ENCODE assay signal across 17 cellular contexts in genomic region chr1:39333296-39333695, GRCh38.
DNase-seq lines count a peak whose midpoint lies in the region; ATAC-seq, FAIRE-seq and TF ChIP-seq lines count a peak whose summit lies in the region.
"Had no signal": no experiment of that assay in that cellular context is flagged by ENCODE, and none has a peak within 500 bp of the region (broad histone marks: within the 10 kb centered on the region; RNA-seq: fewer than 3 reads in every experiment).

No MANE protein-coding gene starts in this region.

- peaks cover 73 to 85% of the 10 kb centered on the region in 2 donors for H3K4me1 Mint-ChIP-seq in immature natural killer cell
- H3K4me1 Mint-ChIP-seq: B cell, nephron had no signal

- peaks cover 0 to 56% (median 43%) of the 10 kb centered on the region in 3 donors for H3K36me3 Mint-ChIP-seq in immature natural killer cell

- no peaks in the 10 kb centered on the region for H3K79me2 ChIP-seq in HepG2 (ENCODE audit: insufficient read depth, low read length)

- no peak for DNase-seq in right lobe of liver
- DNase-seq in HepG2 (ENCODE audit: low spot score), result no peak
- DNase-seq in amniotic epithelial cell (ENCODE audit: low read depth), result peak; percentile 83
- DNase-seq in immature natural killer cell, result no peak
- peak; percentile 66 to 67 for DNase-seq in thyroid gland
- DNase-seq in NCI-H82 (lab: John Stamatoyannopoulos, UW), result no peak
- no peak for DNase-seq in coronary artery (ENCODE audit: low spot score)
- DNase-seq in left ventricle myocardium superior, result no peak
- DNase-seq: colonic mucosa, NCI-H1048, NCI-H748 treated with DMSO at 0.1 percent for 48 hours had no signal

- H3K9me3 Mint-ChIP-seq in immature natural killer cell, result no peaks in the 10 kb centered on the region
- H3K9me3 Mint-ChIP-seq: nephron had no signal

- peak overlapping the region in 3 of 5 donors; percentile 36 to 94 (median 50) for H3K4me3 Mint-ChIP-seq in immature natural killer cell
- H3K4me3 Mint-ChIP-seq: B cell, nephron had no signal

- H3K27me3 ChIP-seq in right lobe of liver (no peaks in the 10 kb centered on the region), HepG2 (ENCODE audit: control insufficient read depth in 1 of 2, insufficient read depth in 2 of 2, low read length in 2 of 2) (no peaks in the 10 kb centered on the region), thyroid gland (no peaks in the 10 kb centered on the region)
- H3K27me3 ChIP-seq: colonic mucosa, esophagus muscularis mucosa, suprapubic skin had no signal

- H2AFZ ChIP-seq in HepG2 (ENCODE audit: low read length), result no peak overlapping the region

- no peaks in the 10 kb centered on the region for H3K9me3 ChIP-seq in right lobe of liver
- H3K9me3 ChIP-seq in HepG2 (ENCODE audit: low read length), result no peaks in the 10 kb centered on the region
- no peaks in the 10 kb centered on the region for H3K9me3 ChIP-seq in thyroid gland
- H3K9me3 ChIP-seq: colonic mucosa, esophagus muscularis mucosa, suprapubic skin had no signal

- peaks cover 0 to 28% (median 3%) of the 10 kb centered on the region in 4 donors for H3K36me3 ChIP-seq in right lobe of liver
- H3K36me3 ChIP-seq in HepG2 (replicated peaks in 1 of 2; ENCODE audit: control insufficient read depth in 1 of 2, insufficient read depth in 2 of 2, low read length in 2 of 2), result peaks cover 13 to 47% of the 10 kb centered on the region in 2 experiments; a peak in 4 of 5 replicates
- H3K36me3 ChIP-seq in thyroid gland, result peaks cover 28 to 33% of the 10 kb centered on the region in 2 donors
- H3K36me3 ChIP-seq: colonic mucosa had no signal

- no peak for TF ChIP-seq RAD21 in HepG2 (CRISPR knock-in tag; IDR thresholded peaks at IDR 0.05)

- H3K4me1 ChIP-seq in right lobe of liver (peaks cover 0 to 20% (median 6%) of the 10 kb centered on the region in 4 donors), HepG2 (ENCODE audit: insufficient read depth, low read length) (no peaks in the 10 kb centered on the region), thyroid gland (peaks cover 0 to 5% of the 10 kb centered on the region in 2 donors)
- H3K4me1 ChIP-seq: colonic mucosa, suprapubic skin had no signal

- intact Hi-C loops in right lobe of liver (cut with DNase I), result no loop called here
- intact Hi-C loops in HepG2 (cut with micrococcal nuclease; ENCODE audit: unreplicated experiment), result no loop called here
- intact Hi-C loops in thyroid gland (cut with DNase I), result no loop called here
- intact Hi-C loops in left ventricle myocardium superior (cut with micrococcal nuclease), result no loop called here

- POLR2A ChIA-PET in HepG2 (lab: Yijun Ruan, JAX), result no interaction called here

- no peak overlapping the region for H3K4me2 ChIP-seq in HepG2 (ENCODE audit: low read depth, low read length)

- TF ChIP-seq EP300 in HepG2 (IDR thresholded peaks at IDR 0.05; ENCODE audit: low read depth in 2 of 2, low read length in 2 of 2) (no peak), HepG2 (CRISPR knock-in tag; IDR thresholded peaks at IDR 0.05; ENCODE audit: borderline replicate concordance) (no peak)

- no peaks in the 10 kb centered on the region for H3K27me3 Mint-ChIP-seq in immature natural killer cell (ENCODE audit: low read depth in 3 of 3)
- H3K27me3 Mint-ChIP-seq: B cell had no signal

- H3K27ac Mint-ChIP-seq in immature natural killer cell, result peak overlapping the region; percentile 62 to 92 (median 76)
- H3K27ac Mint-ChIP-seq: B cell, nephron had no signal

- 54% methylated on average over 4 of the region's 4 CpGs for WGBS in right lobe of liver (ENCODE audit: insufficient coverage, low coverage, low lambda C conversion rate, missing lambda C conversion rate)
- 97% methylated on average over 4 of the region's 4 CpGs for WGBS in HepG2 (ENCODE audit: low lambda C conversion rate)
- WGBS in thyroid gland, 2 donors, result 59 to 66% methylated on average over 4 of the region's 4 CpGs

- no peak overlapping the region for H3K9ac ChIP-seq in HepG2 (ENCODE audit: insufficient read depth, low read depth, low read length)

- no peak for FAIRE-seq in HepG2 (lab: Jason Lieb, UNC)
- FAIRE-seq: GM18507 had no signal

- TF ChIP-seq CTCF in right lobe of liver (IDR thresholded peaks at IDR 0.05), result no peak
- TF ChIP-seq CTCF in HepG2 (CRISPR knock-in tag; IDR thresholded peaks at IDR 0.05), result no peak
- TF ChIP-seq CTCF in thyroid gland (IDR thresholded peaks at IDR 0.05), result no peak
- TF ChIP-seq CTCF in coronary artery (IDR thresholded peaks at IDR 0.05), result no peak

- CTCF ChIA-PET in HepG2 (lab: Yijun Ruan, JAX; ENCODE audit: low intra/inter-chr PET ratio, low total read pairs), result no interaction called here

- TF ChIP-seq POLR2A in right lobe of liver (IDR thresholded peaks at IDR 0.05) (no peak), HepG2 (IDR thresholded peaks at IDR 0.05; ENCODE audit: insufficient read depth in 1 of 2, low read depth in 2 of 2, low read length in 2 of 2) (no peak), thyroid gland (IDR thresholded peaks at IDR 0.05) (no peak)

- H3K4me3 ChIP-seq in right lobe of liver (no peak overlapping the region), HepG2 (replicated peaks in 1 of 3; ENCODE audit: insufficient read depth in 1 of 3, low read depth in 2 of 3, low read length in 3 of 3) (no peak overlapping the region), thyroid gland (replicated peaks in 1 of 3) (no peak overlapping the region), coronary artery (no peak overlapping the region)
- H3K4me3 ChIP-seq: colonic mucosa, esophagus muscularis mucosa, suprapubic skin had no signal

- ATAC-seq in right lobe of liver (peak; percentile 35 to 63 (median 50)), HepG2 (no peak), left ventricle myocardium superior (no peak)
- ATAC-seq: Panc1 had no signal

- BruUV-seq in HepG2 (replicated peaks; lab: Mats Ljungman, UMichigan), result no TSS peak

- H3K27ac ChIP-seq in right lobe of liver (no peak overlapping the region), HepG2 (ENCODE audit: extremely low read length, insufficient read depth, low read length) (no peak overlapping the region), thyroid gland (no peak overlapping the region), coronary artery (no peak overlapping the region)
- H3K27ac ChIP-seq: colonic mucosa, suprapubic skin had no signal

- H4K20me1 ChIP-seq in HepG2 (ENCODE audit: insufficient read depth, low read length), result no peaks in the 10 kb centered on the region

- in situ Hi-C loops in HepG2 (cut with HindIII; ENCODE audit: extremely low pct_ligation_motif_present, low pct_unique_long_range_greater_than_20kb), result no loop called here

TF ChIP-seq in HepG2, 621 proteins besides CTCF, POLR2A, EP300 and RAD21:
- no peak for TF ChIP-seq ZNF264 (CRISPR knock-in tag; IDR thresholded peaks at IDR 0.05)

Comparison
In these comparisons a context has a peak if more than half of its experiments do, and no peak if none do; other contexts are left out.
1. ATAC-seq: peak in right lobe of liver (4 of 4); none in HepG2 (single experiment) and left ventricle myocardium superior (single experiment).
2. DNase-seq: peak in amniotic epithelial cell (single experiment) and thyroid gland (2 of 2); none in right lobe of liver (0 of 3), HepG2 (single experiment), immature natural killer cell (0 of 3), NCI-H82 (single experiment), coronary artery (single experiment) and left ventricle myocardium superior (single experiment).